In the genomic region with DNA sequence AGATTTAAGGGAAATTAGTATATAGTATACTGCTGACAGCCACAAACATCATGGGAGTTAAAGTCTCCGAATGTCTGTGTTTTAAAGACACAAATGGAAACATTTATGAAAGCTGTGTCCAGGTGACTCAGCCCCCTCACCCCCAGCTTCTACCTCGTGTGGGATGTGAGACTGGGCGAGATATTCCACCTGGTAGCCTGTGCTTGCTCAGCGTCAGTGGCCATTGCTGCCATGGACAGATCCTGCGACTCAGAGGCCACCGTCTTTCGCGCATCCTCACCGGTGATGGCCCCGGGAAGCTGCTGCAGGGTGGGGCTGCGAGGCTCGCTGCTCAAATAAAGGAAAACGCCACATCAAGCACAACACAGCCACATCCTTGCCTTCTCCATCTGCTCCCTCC, we compare ENCODE assay signal across 14 cellular contexts. TPM values are rescaled to one million over a fixed set of nuclear protein-coding genes. Genes with fewer than 3 reads are reported as not detected.
A peak's percentile ranks its signal among the peaks of the same experiment; 100 is the strongest.
DNase-seq lines count a peak whose midpoint lies in the region; ATAC-seq and TF ChIP-seq lines count a peak whose summit lies in the region.
"Had no signal": no experiment of that assay in that cellular context is flagged by ENCODE, and none has a peak within 500 bp of the region (broad histone marks: within the 10 kb centered on the region; RNA-seq: fewer than 3 reads in every experiment).

No MANE protein-coding gene starts in this region.

- peaks cover 1% of the 10 kb centered on the region for H3K36me3 Mint-ChIP-seq in activated CD4-positive, alpha-beta memory T cell treated with anti-CD3 and anti-CD28 coated beads for 36 hours
- H3K36me3 Mint-ChIP-seq in activated CD4-positive, alpha-beta memory T cell treated with anti-CD3 and anti-CD28 coated beads, Interleukin-2, amount 10 ng/mL, durations not matched to agents 7 days and 5 days (ENCODE audit: low read depth), result peaks cover 7% of the 10 kb centered on the region
- H3K36me3 Mint-ChIP-seq in activated T-cell treated with anti-CD3 and anti-CD28 coated beads, Interleukin-2, amount 50 U/mL, for 72 hours (ENCODE audit: insufficient read depth in 2 of 2), result peaks cover 4 to 27% of the 10 kb centered on the region in 2 donors
- no peaks in the 10 kb centered on the region for H3K36me3 Mint-ChIP-seq in CD4-positive, alpha-beta memory T cell

- H3K27ac Mint-ChIP-seq in activated CD4-positive, alpha-beta memory T cell treated with anti-CD3 and anti-CD28 coated beads for 36 hours, result no peak overlapping the region
- no peak overlapping the region for H3K27ac Mint-ChIP-seq in activated CD4-positive, alpha-beta memory T cell treated with anti-CD3 and anti-CD28 coated beads, Interleukin-2, amount 10 ng/mL, durations not matched to agents 7 days and 5 days
- H3K27ac Mint-ChIP-seq in activated T-cell treated with anti-CD3 and anti-CD28 coated beads, Interleukin-2, amount 50 U/mL, for 72 hours, result no peak overlapping the region
- H3K27ac Mint-ChIP-seq in CD4-positive, alpha-beta memory T cell, result no peak overlapping the region
- H3K27ac Mint-ChIP-seq: dendritic cell treated with granulocyte-macrophage colony-stimulating factor and Interleukin-4, amounts not matched to agents 40 ng/mL and 50 ng/mL, for 4 days had no signal

- no peak overlapping the region for H3K4me2 ChIP-seq in trophoblast cell (ENCODE audit: low read length)

- H4K8ac ChIP-seq in trophoblast cell (ENCODE audit: low read depth, low read length), result no peak overlapping the region

- H2BK120ac ChIP-seq in trophoblast cell (ENCODE audit: insufficient read depth, low read length, poor library complexity), result peak overlapping the region; percentile 88

- DNase-seq in activated CD4-positive, alpha-beta memory T cell treated with anti-CD3 and anti-CD28 coated beads for 36 hours, result peak; percentile 59
- no peak for DNase-seq in activated CD4-positive, alpha-beta memory T cell treated with anti-CD3 and anti-CD28 coated beads, Interleukin-2, amount 10 ng/mL, durations not matched to agents 7 days and 5 days
- DNase-seq in HL-60 (ENCODE audit: low read depth in 1 of 2, low spot score in 1 of 2), result no peak
- DNase-seq in activated T-cell treated with anti-CD3 and anti-CD28 coated beads, Interleukin-2, amount 50 U/mL, for 72 hours, result peak in 1 of 2 donors; percentile 52
- DNase-seq in trophoblast cell, result no peak
- DNase-seq in H4 (ENCODE audit: low spot score), result no peak
- no peak for DNase-seq in CD4-positive, alpha-beta memory T cell
- DNase-seq: hippocampal formation; NK-92 treated with Interleukin-12 subunit alpha and Interleukin-12 subunit beta, amount 100 ng/mL, for 24 hours; T-helper 9 cell had no signal

- no peak overlapping the region for H2BK5ac ChIP-seq in trophoblast cell (ENCODE audit: low read depth, low read length, poor library complexity)

- peak overlapping the region; percentile 25 for H3K9ac ChIP-seq in trophoblast cell (ENCODE audit: low read length)

- no peak overlapping the region for H3K4me3 ChIP-seq in HL-60 (replicated peaks; ENCODE audit: insufficient read depth, low read length)
- H3K4me3 ChIP-seq in trophoblast cell (ENCODE audit: low read depth, low read length), result peak overlapping the region; percentile 51
- H3K4me3 ChIP-seq in CD4-positive, alpha-beta memory T cell (ENCODE audit: low read length in 2 of 2), result no peak overlapping the region
- H3K4me3 ChIP-seq: esophagus muscularis mucosa, psoas muscle had no signal

- H3K4me3 Mint-ChIP-seq in activated CD4-positive, alpha-beta memory T cell treated with anti-CD3 and anti-CD28 coated beads for 36 hours, result no peak overlapping the region
- H3K4me3 Mint-ChIP-seq in activated CD4-positive, alpha-beta memory T cell treated with anti-CD3 and anti-CD28 coated beads, Interleukin-2, amount 10 ng/mL, durations not matched to agents 7 days and 5 days, result no peak overlapping the region
- peak overlapping the region; percentile 20 to 28 for H3K4me3 Mint-ChIP-seq in activated T-cell treated with anti-CD3 and anti-CD28 coated beads, Interleukin-2, amount 50 U/mL, for 72 hours
- H3K4me3 Mint-ChIP-seq in CD4-positive, alpha-beta memory T cell, result no peak overlapping the region
- H3K4me3 Mint-ChIP-seq: dendritic cell treated with granulocyte-macrophage colony-stimulating factor and Interleukin-4, amounts not matched to agents 40 ng/mL and 50 ng/mL, for 4 days had no signal

- ATAC-seq in activated T-cell treated with anti-CD3 and anti-CD28 coated beads, Interleukin-2, amount 50 U/mL, for 72 hours (replicated peaks in 1 of 2), result peak; percentile 58 to 84
- no peak for ATAC-seq in GM21423 (IDR thresholded peaks at IDR 0.05; ENCODE audit: unreplicated experiment)
- ATAC-seq: psoas muscle had no signal

- no peaks in the 10 kb centered on the region for H3K9me3 Mint-ChIP-seq in activated CD4-positive, alpha-beta memory T cell treated with anti-CD3 and anti-CD28 coated beads for 36 hours
- no peaks in the 10 kb centered on the region for H3K9me3 Mint-ChIP-seq in activated CD4-positive, alpha-beta memory T cell treated with anti-CD3 and anti-CD28 coated beads, Interleukin-2, amount 10 ng/mL, durations not matched to agents 7 days and 5 days
- H3K9me3 Mint-ChIP-seq in activated T-cell treated with anti-CD3 and anti-CD28 coated beads, Interleukin-2, amount 50 U/mL, for 72 hours, result peaks cover 0 to 2% of the 10 kb centered on the region in 2 donors
- H3K9me3 Mint-ChIP-seq in CD4-positive, alpha-beta memory T cell, result no peaks in the 10 kb centered on the region
- H3K9me3 Mint-ChIP-seq: dendritic cell treated with granulocyte-macrophage colony-stimulating factor and Interleukin-4, amounts not matched to agents 40 ng/mL and 50 ng/mL, for 4 days had no signal

- CTCF ChIA-PET in activated CD4-positive, alpha-beta memory T cell treated with anti-CD3 and anti-CD28 coated beads for 36 hours (lab: Charles Lee), result no interaction called here
- CTCF ChIA-PET in activated CD4-positive, alpha-beta memory T cell treated with anti-CD3 and anti-CD28 coated beads, Interleukin-2, amount 10 ng/mL, durations not matched to agents 7 days and 5 days (lab: Charles Lee), result interaction anchor here (0.9 kb wide), 1 partner anchor 35 kb away, joined by 3 read pairs; no protein-coding TSS in a partner anchor
- CTCF ChIA-PET in CD4-positive, alpha-beta memory T cell (lab: Charles Lee; ENCODE audit: partially characterized antibody), result no interaction called here

- no peak overlapping the region for H3K14ac ChIP-seq in trophoblast cell (ENCODE audit: low read length)

- peaks cover 10% of the 10 kb centered on the region for H3K27me3 Mint-ChIP-seq in activated CD4-positive, alpha-beta memory T cell treated with anti-CD3 and anti-CD28 coated beads for 36 hours
- no peaks in the 10 kb centered on the region for H3K27me3 Mint-ChIP-seq in activated CD4-positive, alpha-beta memory T cell treated with anti-CD3 and anti-CD28 coated beads, Interleukin-2, amount 10 ng/mL, durations not matched to agents 7 days and 5 days
- peaks cover 6% of the 10 kb centered on the region for H3K27me3 Mint-ChIP-seq in activated T-cell treated with anti-CD3 and anti-CD28 coated beads, Interleukin-2, amount 50 U/mL, for 72 hours (ENCODE audit: low read depth)
- peaks cover 5 to 10% of the 10 kb centered on the region in 2 donors for H3K27me3 Mint-ChIP-seq in CD4-positive, alpha-beta memory T cell
- H3K27me3 Mint-ChIP-seq: dendritic cell treated with granulocyte-macrophage colony-stimulating factor and Interleukin-4, amounts not matched to agents 40 ng/mL and 50 ng/mL, for 4 days had no signal

- peaks cover 3% of the 10 kb centered on the region for H3K9me3 ChIP-seq in trophoblast cell (ENCODE audit: insufficient read depth, low read depth, low read length)
- no peaks in the 10 kb centered on the region for H3K9me3 ChIP-seq in CD4-positive, alpha-beta memory T cell (ENCODE audit: control insufficient read depth in 1 of 2, low read length in 2 of 2)
- H3K9me3 ChIP-seq: esophagus muscularis mucosa, psoas muscle had no signal

- peaks cover 18 to 20% of the 10 kb centered on the region in 2 experiments for H3K4me1 ChIP-seq in trophoblast cell (ENCODE audit: control insufficient read depth in 1 of 2, insufficient read depth in 2 of 2, low read length in 2 of 2)
- H3K4me1 ChIP-seq in CD4-positive, alpha-beta memory T cell (ENCODE audit: insufficient read depth, low read length), result no peaks in the 10 kb centered on the region
- H3K4me1 ChIP-seq: psoas muscle had no signal

- intact Hi-C loops in activated CD4-positive, alpha-beta memory T cell treated with anti-CD3 and anti-CD28 coated beads for 36 hours (cut with micrococcal nuclease), result no loop called here
- intact Hi-C loops in CD4-positive, alpha-beta memory T cell (cut with micrococcal nuclease), result no loop called here

- peaks cover 20% of the 10 kb centered on the region for H3K79me1 ChIP-seq in trophoblast cell (ENCODE audit: low read length)

- H2BK12ac ChIP-seq in trophoblast cell (ENCODE audit: low read length), result peak overlapping the region; percentile 43

- WGBS in trophoblast cell (ENCODE audit: extremely low coverage, insufficient coverage, insufficient read length), result no CpG with 5 or more reads among the region's 13 CpGs

- no peak overlapping the region for H3K23ac ChIP-seq in trophoblast cell (ENCODE audit: low read length)

- H3K18ac ChIP-seq in trophoblast cell (ENCODE audit: low read length), result peak overlapping the region; percentile 21

- H3K27me3 ChIP-seq in HL-60 (ENCODE audit: insufficient read depth, poor library complexity, severe bottlenecking) (no peaks in the 10 kb centered on the region), trophoblast cell (ENCODE audit: insufficient read depth, low read length) (no peaks in the 10 kb centered on the region)
- no peaks in the 10 kb centered on the region for H3K27me3 ChIP-seq in CD4-positive, alpha-beta memory T cell (ENCODE audit: insufficient read depth, low read length)

- H4K12ac ChIP-seq in trophoblast cell (ENCODE audit: low read depth, low read length), result peak overlapping the region; percentile 3

- POLR2A ChIA-PET in activated CD4-positive, alpha-beta memory T cell treated with anti-CD3 and anti-CD28 coated beads for 36 hours (lab: Charles Lee), result no interaction called here
- POLR2A ChIA-PET in activated CD4-positive, alpha-beta memory T cell treated with anti-CD3 and anti-CD28 coated beads, Interleukin-2, amount 10 ng/mL, durations not matched to agents 7 days and 5 days (lab: Charles Lee), result no interaction called here
- POLR2A ChIA-PET in CD4-positive, alpha-beta memory T cell (lab: Charles Lee; ENCODE audit: partially characterized antibody), result no interaction called here

- no peak overlapping the region for H2AFZ ChIP-seq in trophoblast cell (ENCODE audit: insufficient read depth, low read length, poor library complexity)

- H3K27ac ChIP-seq in HL-60 (replicated peaks) (peak overlapping the region; percentile 50), trophoblast cell (ENCODE audit: low read depth, low read length) (no peak overlapping the region)
- no peak overlapping the region for H3K27ac ChIP-seq in CD4-positive, alpha-beta memory T cell (ENCODE audit: low read depth, low read length)
- H3K27ac ChIP-seq: esophagus muscularis mucosa, psoas muscle had no signal

- H2AK5ac ChIP-seq in trophoblast cell (ENCODE audit: low read length), result peak overlapping the region; percentile 15

- no peak for TF ChIP-seq CTCF in HL-60 (IDR thresholded peaks at IDR 0.05; ENCODE audit: insufficient read depth, low read length)

- peaks cover 14% of the 10 kb centered on the region for H3K4me1 Mint-ChIP-seq in activated CD4-positive, alpha-beta memory T cell treated with anti-CD3 and anti-CD28 coated beads for 36 hours (ENCODE audit: low read depth)
- peaks cover 22% of the 10 kb centered on the region for H3K4me1 Mint-ChIP-seq in activated CD4-positive, alpha-beta memory T cell treated with anti-CD3 and anti-CD28 coated beads, Interleukin-2, amount 10 ng/mL, durations not matched to agents 7 days and 5 days
- peaks cover 29% of the 10 kb centered on the region for H3K4me1 Mint-ChIP-seq in activated T-cell treated with anti-CD3 and anti-CD28 coated beads, Interleukin-2, amount 50 U/mL, for 72 hours (ENCODE audit: low read depth)
- peaks cover 0 to 5% (median 0%) of the 10 kb centered on the region in 4 donors for H3K4me1 Mint-ChIP-seq in CD4-positive, alpha-beta memory T cell

- H4K91ac ChIP-seq in trophoblast cell (ENCODE audit: low read depth, low read length), result peak overlapping the region; percentile 42

- H3K4ac ChIP-seq in trophoblast cell (ENCODE audit: low read depth, low read length), result no peak overlapping the region

- no peaks in the 10 kb centered on the region for H3K36me3 ChIP-seq in trophoblast cell (ENCODE audit: control insufficient read depth in 1 of 2, insufficient read depth in 2 of 2, low read length in 2 of 2)
- H3K36me3 ChIP-seq in CD4-positive, alpha-beta memory T cell (ENCODE audit: insufficient read depth, low read length), result no peaks in the 10 kb centered on the region
- H3K36me3 ChIP-seq: esophagus muscularis mucosa had no signal

- H3K79me2 ChIP-seq in trophoblast cell (ENCODE audit: control insufficient read depth, insufficient read depth, low read length, poor library complexity), result no peaks in the 10 kb centered on the region

RNA-seq across cellular contexts. Expression of gene EXOC3, which starts 31.2 kb away (rescaled TPM):
- 10 to 100 TPM; 49.9 to 54.5 TPM for total RNA-seq in activated CD4-positive, alpha-beta memory T cell treated with anti-CD3 and anti-CD28 coated beads for 36 hours
- total RNA-seq in activated CD4-positive, alpha-beta memory T cell treated with anti-CD3 and anti-CD28 coated beads, Interleukin-2, amount 10 ng/mL, durations not matched to agents 7 days and 5 days, result 10 to 100 TPM; 67.7 to 68.8 TPM
- 10 to 100 TPM; 60.1 to 78.2 TPM for total RNA-seq in activated T-cell treated with anti-CD3 and anti-CD28 coated beads, Interleukin-2, amount 50 U/mL, for 72 hours
- polyA plus RNA-seq in trophoblast cell (2013), result 24.0 and 24.2 TPM in 2 replicates
- 34.3 and 42.4 TPM in 2 replicates for total RNA-seq in H4 (2014; rRNA removed; shearing (Covaris generic))
- total RNA-seq in CD4-positive, alpha-beta memory T cell, result 10 to 100 TPM; 83.0 to 96.1 TPM
- 10 to 100 TPM; 32.0 to 42.8 TPM for polyA plus RNA-seq in CD4-positive, alpha-beta memory T cell

Comparison
In these comparisons a context has a peak if more than half of its experiments do, and no peak if none do; other contexts are left out.
1. H3K4me3 Mint-ChIP-seq: peak in activated T-cell treated with anti-CD3 and anti-CD28 coated beads, Interleukin-2, amount 50 U/mL, for 72 hours (2 of 2); none in activated CD4-positive, alpha-beta memory T cell treated with anti-CD3 and anti-CD28 coated beads for 36 hours (single experiment), activated CD4-positive, alpha-beta memory T cell treated with anti-CD3 and anti-CD28 coated beads, Interleukin-2, amount 10 ng/mL, durations not matched to agents 7 days and 5 days (single experiment) and CD4-positive, alpha-beta memory T cell (0 of 8).